In the genomic region with DNA sequence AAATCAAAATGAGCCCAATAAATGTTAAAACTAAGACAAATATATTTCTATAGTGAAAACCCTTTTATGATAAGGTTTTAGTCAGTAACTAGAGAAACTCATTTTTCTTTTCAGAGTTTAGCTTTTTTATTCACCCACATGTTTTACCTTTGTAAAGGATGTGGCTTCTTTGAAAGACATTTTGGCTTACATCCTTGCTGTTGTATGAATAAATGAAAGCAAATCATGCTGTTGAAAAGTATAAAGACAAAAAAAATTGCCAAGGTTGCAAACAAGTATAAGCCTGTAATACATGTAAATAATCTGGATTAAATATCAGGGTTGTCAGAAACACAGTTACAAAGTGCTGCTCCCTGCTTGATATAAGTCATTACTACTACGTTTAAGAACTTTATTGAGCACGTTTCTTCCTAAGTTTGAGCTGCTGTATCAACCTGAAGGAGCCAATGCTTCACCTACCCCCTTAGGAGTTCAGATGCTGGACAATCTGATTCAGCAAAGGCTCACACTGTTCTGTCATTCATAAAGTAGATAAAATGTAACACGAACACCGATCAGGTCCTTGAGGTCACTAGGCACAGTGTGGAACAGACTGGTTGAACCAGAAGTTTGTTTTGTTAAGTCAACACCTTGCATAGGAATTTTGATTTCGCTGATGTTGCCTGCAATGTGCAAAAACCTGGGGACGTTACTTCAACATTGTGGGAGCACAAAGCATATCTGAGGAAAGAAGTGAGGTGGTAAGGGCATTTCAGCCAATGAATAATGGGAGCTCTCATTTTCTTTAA, we compare ENCODE assay signal across 18 cellular contexts.
DNase-seq lines count a peak whose midpoint lies in the region; ATAC-seq and TF ChIP-seq lines count a peak whose summit lies in the region.
"Had no signal": no experiment of that assay in that cellular context is flagged by ENCODE, and none has a peak within 500 bp of the region (broad histone marks: within the 10 kb centered on the region; RNA-seq: fewer than 3 reads in every experiment).

No MANE protein-coding gene starts in this region.

- no peaks in the 10 kb centered on the region for H3K4me1 ChIP-seq in CD4-positive, CD25-positive, alpha-beta regulatory T cell (ENCODE audit: control insufficient read depth, insufficient read depth, low read length, poor library complexity, severe bottlenecking)
- H3K4me1 ChIP-seq in Caco-2, result no peaks in the 10 kb centered on the region; the same call in 1 of the 2 replicates
- no peaks in the 10 kb centered on the region for H3K4me1 ChIP-seq in Peyer's patch
- H3K4me1 ChIP-seq: A549, HAP-1 had no signal

- POLR2A ChIA-PET in naive thymus-derived CD8-positive, alpha-beta T cell (lab: Charles Lee), result interaction anchor here (0.9 kb wide), 1 partner anchor 15 kb away, joined by 7 read pairs; no protein-coding TSS in a partner anchor
- POLR2A ChIA-PET in Caco-2 (lab: Charles Lee), result interaction anchor here (0.5 kb wide), 1 partner anchor 54 kb away, joined by 4 read pairs; no protein-coding TSS in a partner anchor
- POLR2A ChIA-PET in activated CD4-positive, alpha-beta T cell treated with anti-CD3 and anti-CD28 coated beads for 36 hours (lab: Charles Lee), result interaction anchor here (0.6 kb wide), 1 partner anchor 306 kb away, joined by 3 read pairs; no protein-coding TSS in a partner anchor

- H3K9me3 ChIP-seq in CD4-positive, CD25-positive, alpha-beta regulatory T cell (ENCODE audit: control insufficient read depth in 2 of 2, low read length in 2 of 2), result no peaks in the 10 kb centered on the region
- no peaks in the 10 kb centered on the region for H3K9me3 ChIP-seq in Caco-2
- H3K9me3 ChIP-seq in Peyer's patch, result no peaks in the 10 kb centered on the region
- H3K9me3 ChIP-seq: A549, HAP-1 had no signal

- H3K27ac Mint-ChIP-seq in CD4-positive, CD25-positive, alpha-beta regulatory T cell, result peak overlapping the region in 1 of 3 donors; percentile 82
- no peak overlapping the region for H3K27ac Mint-ChIP-seq in central memory CD8-positive, alpha-beta T cell (ENCODE audit: low read depth)
- peak overlapping the region in 9 of 10 donors; percentile 29 to 91 (median 68) for H3K27ac Mint-ChIP-seq in naive thymus-derived CD8-positive, alpha-beta T cell
- no peak overlapping the region for H3K27ac Mint-ChIP-seq in Caco-2 (ENCODE audit: unreplicated experiment)
- H3K27ac Mint-ChIP-seq in activated CD4-positive, alpha-beta T cell treated with anti-CD3 and anti-CD28 coated beads for 36 hours, result no peak overlapping the region

- no peaks in the 10 kb centered on the region for H3K27me3 Mint-ChIP-seq in CD4-positive, CD25-positive, alpha-beta regulatory T cell
- no peaks in the 10 kb centered on the region for H3K27me3 Mint-ChIP-seq in central memory CD8-positive, alpha-beta T cell
- no peaks in the 10 kb centered on the region for H3K27me3 Mint-ChIP-seq in naive thymus-derived CD8-positive, alpha-beta T cell
- peaks cover 3% of the 10 kb centered on the region for H3K27me3 Mint-ChIP-seq in Caco-2 (ENCODE audit: insufficient read depth, unreplicated experiment)
- H3K27me3 Mint-ChIP-seq in activated CD4-positive, alpha-beta T cell treated with anti-CD3 and anti-CD28 coated beads for 36 hours, result no peaks in the 10 kb centered on the region

- CTCF ChIA-PET in Caco-2 (lab: Charles Lee), result no interaction called here
- CTCF ChIA-PET in activated CD4-positive, alpha-beta T cell treated with anti-CD3 and anti-CD28 coated beads for 36 hours (lab: Charles Lee), result no interaction called here

- BruUV-seq in Caco-2 (replicated peaks; lab: Mats Ljungman, UMichigan), result no TSS peak

- no peaks in the 10 kb centered on the region for H3K36me3 ChIP-seq in CD4-positive, CD25-positive, alpha-beta regulatory T cell (ENCODE audit: control insufficient read depth, insufficient read depth, low read length)
- H3K36me3 ChIP-seq in Caco-2 (ENCODE audit: control insufficient read depth, insufficient read depth, low read length), result no peaks in the 10 kb centered on the region
- no peaks in the 10 kb centered on the region for H3K36me3 ChIP-seq in Peyer's patch
- H3K36me3 ChIP-seq: HAP-1 had no signal

- peak in 2 of 3 donors; percentile 7 to 33 for DNase-seq in CD4-positive, CD25-positive, alpha-beta regulatory T cell
- DNase-seq in HT-29 (ENCODE audit: low spot score), result peak; percentile 70
- DNase-seq in central memory CD8-positive, alpha-beta T cell (ENCODE audit: low spot score in 2 of 2), result no peak
- peak in 3 of 10 donors; percentile 38 to 65 (median 60) for DNase-seq in naive thymus-derived CD8-positive, alpha-beta T cell
- no peak for DNase-seq in Caco-2
- DNase-seq in COLO829 (ENCODE audit: low spot score), result no peak
- DNase-seq in Peyer's patch, result no peak
- DNase-seq in activated CD4-positive, alpha-beta T cell treated with anti-CD3 and anti-CD28 coated beads for 36 hours, result no peak
- DNase-seq: C1 segment of cervical spinal cord, DND-41, NCI-H187, NCI-H446 treated with DMSO at 0.1 percent for 48 hours, NCI-H748 treated with DMSO at 0.1 percent for 48 hours, Right ventricle myocardium superior had no signal

- H3K9me3 Mint-ChIP-seq in CD4-positive, CD25-positive, alpha-beta regulatory T cell, result no peaks in the 10 kb centered on the region
- H3K9me3 Mint-ChIP-seq in central memory CD8-positive, alpha-beta T cell, result no peaks in the 10 kb centered on the region
- H3K9me3 Mint-ChIP-seq in naive thymus-derived CD8-positive, alpha-beta T cell, result peaks cover 0 to 4% (median 0%) of the 10 kb centered on the region in 9 donors
- no peaks in the 10 kb centered on the region for H3K9me3 Mint-ChIP-seq in Caco-2 (ENCODE audit: unreplicated experiment)
- H3K9me3 Mint-ChIP-seq in activated CD4-positive, alpha-beta T cell treated with anti-CD3 and anti-CD28 coated beads for 36 hours (ENCODE audit: low read depth), result no peaks in the 10 kb centered on the region

- ATAC-seq in CD4-positive, CD25-positive, alpha-beta regulatory T cell (ENCODE audit: low read depth in 2 of 2), result no peak
- ATAC-seq in central memory CD8-positive, alpha-beta T cell (replicated peaks; ENCODE audit: extremely low read depth, poor library complexity, severe bottlenecking), result peak; percentile 36
- peak; percentile 71 to 88 for ATAC-seq in naive thymus-derived CD8-positive, alpha-beta T cell
- no peak for ATAC-seq in activated CD4-positive, alpha-beta T cell treated with anti-CD3 and anti-CD28 coated beads for 36 hours
- ATAC-seq: A549 had no signal

- H3K36me3 Mint-ChIP-seq in CD4-positive, CD25-positive, alpha-beta regulatory T cell, result no peaks in the 10 kb centered on the region
- peaks cover 2% of the 10 kb centered on the region for H3K36me3 Mint-ChIP-seq in central memory CD8-positive, alpha-beta T cell (ENCODE audit: insufficient read depth)
- peaks cover 0 to 2% (median 0%) of the 10 kb centered on the region in 3 donors for H3K36me3 Mint-ChIP-seq in naive thymus-derived CD8-positive, alpha-beta T cell
- H3K36me3 Mint-ChIP-seq in Caco-2 (ENCODE audit: insufficient read depth, unreplicated experiment), result no peaks in the 10 kb centered on the region
- no peaks in the 10 kb centered on the region for H3K36me3 Mint-ChIP-seq in activated CD4-positive, alpha-beta T cell treated with anti-CD3 and anti-CD28 coated beads for 36 hours (ENCODE audit: low read depth)

- no peak overlapping the region for H3K4me3 Mint-ChIP-seq in CD4-positive, CD25-positive, alpha-beta regulatory T cell
- H3K4me3 Mint-ChIP-seq in central memory CD8-positive, alpha-beta T cell, result no peak overlapping the region
- H3K4me3 Mint-ChIP-seq in naive thymus-derived CD8-positive, alpha-beta T cell, result peak overlapping the region in 6 of 10 donors; percentile 15 to 64 (median 52)
- no peak overlapping the region for H3K4me3 Mint-ChIP-seq in Caco-2 (ENCODE audit: unreplicated experiment)
- no peak overlapping the region for H3K4me3 Mint-ChIP-seq in activated CD4-positive, alpha-beta T cell treated with anti-CD3 and anti-CD28 coated beads for 36 hours

- no peak overlapping the region for H3K4me3 ChIP-seq in CD4-positive, CD25-positive, alpha-beta regulatory T cell (ENCODE audit: low read depth, low read length)
- H3K4me3 ChIP-seq in Caco-2 (ENCODE audit: low read depth, low read length) (no peak overlapping the region), Peyer's patch (no peak overlapping the region)
- H3K4me3 ChIP-seq: A549, HAP-1, SK-N-MC had no signal

- intact Hi-C loops in Caco-2 (cut with micrococcal nuclease; ENCODE audit: unreplicated experiment), result no loop called here
- intact Hi-C loops in activated CD4-positive, alpha-beta T cell treated with anti-CD3 and anti-CD28 coated beads for 36 hours (cut with DNase I, micrococcal nuclease), result no loop called here

- TF ChIP-seq POLR2A in Peyer's patch (IDR thresholded peaks at IDR 0.05), result no peak

- no peaks in the 10 kb centered on the region for H3K27me3 ChIP-seq in CD4-positive, CD25-positive, alpha-beta regulatory T cell (ENCODE audit: control insufficient read depth, insufficient read depth, low read length)
- H3K27me3 ChIP-seq in Caco-2 (replicated peaks; ENCODE audit: control insufficient read depth, insufficient read depth, low read length) (no peaks in the 10 kb centered on the region), Peyer's patch (no peaks in the 10 kb centered on the region)

- TF ChIP-seq CTCF in Caco-2 (IDR thresholded peaks at IDR 0.05; ENCODE audit: insufficient read depth in 1 of 2, low read depth in 1 of 2, low read length in 1 of 2, severe bottlenecking in 1 of 2, unreplicated experiment in 1 of 2) (no peak), Peyer's patch (IDR thresholded peaks at IDR 0.05) (no peak)

- no peak overlapping the region for H3K27ac ChIP-seq in CD4-positive, CD25-positive, alpha-beta regulatory T cell (ENCODE audit: insufficient read depth, low read length, poor library complexity, severe bottlenecking)
- no peak overlapping the region for H3K27ac ChIP-seq in Peyer's patch
- H3K27ac ChIP-seq: A549, HL-60, SK-N-MC had no signal

- peaks cover 0 to 21% (median 8%) of the 10 kb centered on the region in 4 donors for H3K4me1 Mint-ChIP-seq in CD4-positive, CD25-positive, alpha-beta regulatory T cell
- no peaks in the 10 kb centered on the region for H3K4me1 Mint-ChIP-seq in central memory CD8-positive, alpha-beta T cell
- peaks cover 19 to 50% (median 29%) of the 10 kb centered on the region in 4 donors for H3K4me1 Mint-ChIP-seq in naive thymus-derived CD8-positive, alpha-beta T cell
- no peaks in the 10 kb centered on the region for H3K4me1 Mint-ChIP-seq in Caco-2 (ENCODE audit: low read depth, unreplicated experiment)
- H3K4me1 Mint-ChIP-seq in activated CD4-positive, alpha-beta T cell treated with anti-CD3 and anti-CD28 coated beads for 36 hours, result peaks cover 16% of the 10 kb centered on the region

Comparison
In these comparisons a context has a peak if more than half of its experiments do, and no peak if none do; other contexts are left out.
1. ATAC-seq: peak in central memory CD8-positive, alpha-beta T cell (single experiment) and naive thymus-derived CD8-positive, alpha-beta T cell (2 of 2); none in CD4-positive, CD25-positive, alpha-beta regulatory T cell (0 of 2) and activated CD4-positive, alpha-beta T cell treated with anti-CD3 and anti-CD28 coated beads for 36 hours (single experiment).
2. DNase-seq: peak in CD4-positive, CD25-positive, alpha-beta regulatory T cell (2 of 3) and HT-29 (single experiment); none in central memory CD8-positive, alpha-beta T cell (0 of 2), Caco-2 (0 of 2), COLO829 (single experiment), Peyer's patch (0 of 3) and activated CD4-positive, alpha-beta T cell treated with anti-CD3 and anti-CD28 coated beads for 36 hours (single experiment).
3. H3K27ac Mint-ChIP-seq: peak in naive thymus-derived CD8-positive, alpha-beta T cell (9 of 10); none in central memory CD8-positive, alpha-beta T cell (single experiment), Caco-2 (single experiment) and activated CD4-positive, alpha-beta T cell treated with anti-CD3 and anti-CD28 coated beads for 36 hours (single experiment).
4. H3K4me3 Mint-ChIP-seq: peak in naive thymus-derived CD8-positive, alpha-beta T cell (6 of 10); none in CD4-positive, CD25-positive, alpha-beta regulatory T cell (0 of 4), central memory CD8-positive, alpha-beta T cell (single experiment), Caco-2 (single experiment) and activated CD4-positive, alpha-beta T cell treated with anti-CD3 and anti-CD28 coated beads for 36 hours (single experiment).